Comparison of ENCODE assay signal across 21 cellular contexts in the genomic region with DNA sequence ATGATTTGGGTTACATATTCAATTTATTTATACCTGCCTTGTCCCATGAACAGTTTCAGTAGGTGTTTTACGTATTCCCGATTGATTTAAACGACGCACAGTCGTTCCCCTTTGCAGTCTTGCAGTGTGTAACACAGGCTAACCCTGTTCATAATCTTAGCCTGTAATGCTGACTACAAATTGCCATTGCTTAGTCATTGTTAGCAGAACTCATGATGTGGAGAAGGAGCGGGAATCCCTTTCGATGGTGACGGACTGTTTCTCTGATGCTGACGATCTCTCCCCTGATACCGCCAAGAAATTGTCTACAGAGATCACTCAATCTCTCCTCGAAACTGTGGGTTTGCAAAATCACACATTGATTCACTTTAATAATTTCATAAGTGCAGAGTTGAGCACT.
"Had no signal": no experiment of that assay in that cellular context is flagged by ENCODE, and none has a peak within 500 bp of the region (broad histone marks: within the 10 kb centered on the region; RNA-seq: fewer than 3 reads in every experiment).

No MANE protein-coding gene starts in this region.

- H3K9ac ChIP-seq: SK-N-SH had no signal

- H3K4me3 ChIP-seq: MG63 had no signal

- H3K27ac ChIP-seq: HL-60, RWPE1 had no signal

- H3K4me2 ChIP-seq: SK-N-SH had no signal

- H3K9me3 ChIP-seq: SK-N-SH had no signal

- H3K9me2 ChIP-seq: SK-N-SH had no signal

- ATAC-seq: Panc1 had no signal

- H3K36me3 ChIP-seq: MG63 had no signal

- DNase-seq: Karpas-422, KG1, MG63, NCI-H1092 treated with DMSO at 0.1 percent for 48 hours, NCI-H1436, NCI-H187, NCI-H2029, NCI-H2081 treated with DMSO at 0.1 percent for 48 hours, NCI-H2171, NCI-H226, NCI-H446, NCI-H510A, NCI-H524 treated with DMSO at 0.1 percent for 48 hours, NCI-H69, NCI-H774, SHP77, SK-N-SH, SW 1271 had no signal
